Comparison of ENCODE assay signal across 25 cellular contexts in genomic region chr22:23286296-23286695, GRCh38.
"Had no signal": no experiment of that assay in that cellular context is flagged by ENCODE, and none has a peak within 500 bp of the region (broad histone marks: within the 10 kb centered on the region; RNA-seq: fewer than 3 reads in every experiment).

No MANE protein-coding gene starts in this region.

- H3K36me3 ChIP-seq: uterus had no signal

- H3K4me3 ChIP-seq: cardiac muscle cell, pancreas, prostate gland, testis, uterus had no signal

- ATAC-seq: activated naive CD4-positive, alpha-beta T cell treated with anti-CD3 and anti-CD28 coated beads, Interleukin-2, amount 50 U/mL, for 72 hours; activated T-cell treated with anti-CD3 and anti-CD28 coated beads, Interleukin-2, amount 50 U/mL, for 72 hours; esophagus mucosa; left colon; naive thymus-derived CD4-positive, alpha-beta T cell; pancreas had no signal

- FAIRE-seq: keratinocyte, pancreas, TTC549 had no signal

- DNase-seq: activated CD4-positive, alpha-beta T cell treated with anti-CD3 and anti-CD28 coated beads for 4 hours; activated CD4-positive, alpha-beta T cell treated with anti-CD3 and anti-CD28 coated beads, Interleukin-2, amount 50 U/mL, for 4 hours; activated naive CD4-positive, alpha-beta T cell; activated T-cell treated with anti-CD3 and anti-CD28 coated beads for 4 hours; activated T-cell treated with anti-CD3 and anti-CD28 coated beads, Interleukin-2, amount 50 U/mL, for 72 hours; endodermal cell; foreskin melanocyte; hippocampal formation; left colon; naive thymus-derived CD4-positive, alpha-beta T cell; nucleus accumbens; pancreas; stimulated activated CD4-positive, alpha-beta T cell treated with anti-CD3 and anti-CD28 coated beads, Interleukin-15, amount 100 ng/mL, for 24 hours; stimulated activated CD4-positive, alpha-beta T cell treated with anti-CD3 and anti-CD28 coated beads, Interleukin-2, amount 100 ng/mL, for 24 hours; stimulated activated naive CD4-positive, alpha-beta T cell; T-helper 9 cell; testis; uterus had no signal

- H3K27ac ChIP-seq: cardiac muscle cell, pancreas, testis, uterus, VCaP had no signal

- H3K9me3 ChIP-seq: pancreas, prostate gland, testis, uterus had no signal

- H3K27me3 ChIP-seq: cardiac muscle cell, pancreas, testis, uterus had no signal

- H3K4me1 ChIP-seq: pancreas, uterus had no signal
